1 cellular context compared by ENCODE assay signal in the genomic region with DNA sequence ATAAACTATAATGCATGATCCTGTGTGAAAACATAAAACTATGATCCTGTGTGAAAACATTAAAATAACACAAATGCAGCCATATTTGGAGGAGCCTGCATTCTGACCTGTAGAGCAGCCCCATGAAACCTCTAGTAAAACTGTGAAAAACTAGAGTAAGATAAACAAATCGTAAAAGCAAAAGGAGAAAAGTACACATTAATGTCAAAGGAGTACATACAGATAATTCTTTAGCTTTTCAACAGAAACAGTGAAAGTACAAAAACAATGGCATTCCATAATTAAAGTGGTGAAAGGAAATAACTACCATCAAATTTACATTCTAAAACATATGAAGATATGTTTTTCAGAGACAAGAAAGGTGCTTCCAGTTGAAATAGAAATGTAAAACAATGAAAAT.
TF ChIP-seq lines count a peak whose summit lies in the region.

No MANE protein-coding gene starts in this region.

TF ChIP-seq in GM23338, 12 proteins besides CTCF, POLR2A, EP300 and RAD21 (continued from another document):
- TF ChIP-seq, protein P1, sequence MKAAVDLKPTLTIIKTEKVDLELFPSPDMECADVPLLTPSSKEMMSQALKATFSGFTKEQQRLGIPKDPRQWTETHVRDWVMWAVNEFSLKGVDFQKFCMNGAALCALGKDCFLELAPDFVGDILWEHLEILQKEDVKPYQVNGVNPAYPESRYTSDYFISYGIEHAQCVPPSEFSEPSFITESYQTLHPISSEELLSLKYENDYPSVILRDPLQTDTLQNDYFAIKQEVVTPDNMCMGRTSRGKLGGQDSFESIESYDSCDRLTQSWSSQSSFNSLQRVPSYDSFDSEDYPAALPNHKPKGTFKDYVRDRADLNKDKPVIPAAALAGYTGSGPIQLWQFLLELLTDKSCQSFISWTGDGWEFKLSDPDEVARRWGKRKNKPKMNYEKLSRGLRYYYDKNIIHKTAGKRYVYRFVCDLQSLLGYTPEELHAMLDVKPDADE (IDR thresholded peaks at IDR 0.05): no peak
- TF ChIP-seq, protein P2, sequence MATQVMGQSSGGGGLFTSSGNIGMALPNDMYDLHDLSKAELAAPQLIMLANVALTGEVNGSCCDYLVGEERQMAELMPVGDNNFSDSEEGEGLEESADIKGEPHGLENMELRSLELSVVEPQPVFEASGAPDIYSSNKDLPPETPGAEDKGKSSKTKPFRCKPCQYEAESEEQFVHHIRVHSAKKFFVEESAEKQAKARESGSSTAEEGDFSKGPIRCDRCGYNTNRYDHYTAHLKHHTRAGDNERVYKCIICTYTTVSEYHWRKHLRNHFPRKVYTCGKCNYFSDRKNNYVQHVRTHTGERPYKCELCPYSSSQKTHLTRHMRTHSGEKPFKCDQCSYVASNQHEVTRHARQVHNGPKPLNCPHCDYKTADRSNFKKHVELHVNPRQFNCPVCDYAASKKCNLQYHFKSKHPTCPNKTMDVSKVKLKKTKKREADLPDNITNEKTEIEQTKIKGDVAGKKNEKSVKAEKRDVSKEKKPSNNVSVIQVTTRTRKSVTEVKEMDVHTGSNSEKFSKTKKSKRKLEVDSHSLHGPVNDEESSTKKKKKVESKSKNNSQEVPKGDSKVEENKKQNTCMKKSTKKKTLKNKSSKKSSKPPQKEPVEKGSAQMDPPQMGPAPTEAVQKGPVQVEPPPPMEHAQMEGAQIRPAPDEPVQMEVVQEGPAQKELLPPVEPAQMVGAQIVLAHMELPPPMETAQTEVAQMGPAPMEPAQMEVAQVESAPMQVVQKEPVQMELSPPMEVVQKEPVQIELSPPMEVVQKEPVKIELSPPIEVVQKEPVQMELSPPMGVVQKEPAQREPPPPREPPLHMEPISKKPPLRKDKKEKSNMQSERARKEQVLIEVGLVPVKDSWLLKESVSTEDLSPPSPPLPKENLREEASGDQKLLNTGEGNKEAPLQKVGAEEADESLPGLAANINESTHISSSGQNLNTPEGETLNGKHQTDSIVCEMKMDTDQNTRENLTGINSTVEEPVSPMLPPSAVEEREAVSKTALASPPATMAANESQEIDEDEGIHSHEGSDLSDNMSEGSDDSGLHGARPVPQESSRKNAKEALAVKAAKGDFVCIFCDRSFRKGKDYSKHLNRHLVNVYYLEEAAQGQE (IDR thresholded peaks at IDR 0.05; ENCODE audit: unreplicated experiment): no peak
- TF ChIP-seq EZH2 (IDR thresholded peaks at IDR 0.05; ENCODE audit: low read depth, unreplicated experiment) (no peak), CREB1 (CRISPR knock-in tag; IDR thresholded peaks at IDR 0.05; ENCODE audit: low read depth) (no peak)
- TF ChIP-seq, protein P3, sequence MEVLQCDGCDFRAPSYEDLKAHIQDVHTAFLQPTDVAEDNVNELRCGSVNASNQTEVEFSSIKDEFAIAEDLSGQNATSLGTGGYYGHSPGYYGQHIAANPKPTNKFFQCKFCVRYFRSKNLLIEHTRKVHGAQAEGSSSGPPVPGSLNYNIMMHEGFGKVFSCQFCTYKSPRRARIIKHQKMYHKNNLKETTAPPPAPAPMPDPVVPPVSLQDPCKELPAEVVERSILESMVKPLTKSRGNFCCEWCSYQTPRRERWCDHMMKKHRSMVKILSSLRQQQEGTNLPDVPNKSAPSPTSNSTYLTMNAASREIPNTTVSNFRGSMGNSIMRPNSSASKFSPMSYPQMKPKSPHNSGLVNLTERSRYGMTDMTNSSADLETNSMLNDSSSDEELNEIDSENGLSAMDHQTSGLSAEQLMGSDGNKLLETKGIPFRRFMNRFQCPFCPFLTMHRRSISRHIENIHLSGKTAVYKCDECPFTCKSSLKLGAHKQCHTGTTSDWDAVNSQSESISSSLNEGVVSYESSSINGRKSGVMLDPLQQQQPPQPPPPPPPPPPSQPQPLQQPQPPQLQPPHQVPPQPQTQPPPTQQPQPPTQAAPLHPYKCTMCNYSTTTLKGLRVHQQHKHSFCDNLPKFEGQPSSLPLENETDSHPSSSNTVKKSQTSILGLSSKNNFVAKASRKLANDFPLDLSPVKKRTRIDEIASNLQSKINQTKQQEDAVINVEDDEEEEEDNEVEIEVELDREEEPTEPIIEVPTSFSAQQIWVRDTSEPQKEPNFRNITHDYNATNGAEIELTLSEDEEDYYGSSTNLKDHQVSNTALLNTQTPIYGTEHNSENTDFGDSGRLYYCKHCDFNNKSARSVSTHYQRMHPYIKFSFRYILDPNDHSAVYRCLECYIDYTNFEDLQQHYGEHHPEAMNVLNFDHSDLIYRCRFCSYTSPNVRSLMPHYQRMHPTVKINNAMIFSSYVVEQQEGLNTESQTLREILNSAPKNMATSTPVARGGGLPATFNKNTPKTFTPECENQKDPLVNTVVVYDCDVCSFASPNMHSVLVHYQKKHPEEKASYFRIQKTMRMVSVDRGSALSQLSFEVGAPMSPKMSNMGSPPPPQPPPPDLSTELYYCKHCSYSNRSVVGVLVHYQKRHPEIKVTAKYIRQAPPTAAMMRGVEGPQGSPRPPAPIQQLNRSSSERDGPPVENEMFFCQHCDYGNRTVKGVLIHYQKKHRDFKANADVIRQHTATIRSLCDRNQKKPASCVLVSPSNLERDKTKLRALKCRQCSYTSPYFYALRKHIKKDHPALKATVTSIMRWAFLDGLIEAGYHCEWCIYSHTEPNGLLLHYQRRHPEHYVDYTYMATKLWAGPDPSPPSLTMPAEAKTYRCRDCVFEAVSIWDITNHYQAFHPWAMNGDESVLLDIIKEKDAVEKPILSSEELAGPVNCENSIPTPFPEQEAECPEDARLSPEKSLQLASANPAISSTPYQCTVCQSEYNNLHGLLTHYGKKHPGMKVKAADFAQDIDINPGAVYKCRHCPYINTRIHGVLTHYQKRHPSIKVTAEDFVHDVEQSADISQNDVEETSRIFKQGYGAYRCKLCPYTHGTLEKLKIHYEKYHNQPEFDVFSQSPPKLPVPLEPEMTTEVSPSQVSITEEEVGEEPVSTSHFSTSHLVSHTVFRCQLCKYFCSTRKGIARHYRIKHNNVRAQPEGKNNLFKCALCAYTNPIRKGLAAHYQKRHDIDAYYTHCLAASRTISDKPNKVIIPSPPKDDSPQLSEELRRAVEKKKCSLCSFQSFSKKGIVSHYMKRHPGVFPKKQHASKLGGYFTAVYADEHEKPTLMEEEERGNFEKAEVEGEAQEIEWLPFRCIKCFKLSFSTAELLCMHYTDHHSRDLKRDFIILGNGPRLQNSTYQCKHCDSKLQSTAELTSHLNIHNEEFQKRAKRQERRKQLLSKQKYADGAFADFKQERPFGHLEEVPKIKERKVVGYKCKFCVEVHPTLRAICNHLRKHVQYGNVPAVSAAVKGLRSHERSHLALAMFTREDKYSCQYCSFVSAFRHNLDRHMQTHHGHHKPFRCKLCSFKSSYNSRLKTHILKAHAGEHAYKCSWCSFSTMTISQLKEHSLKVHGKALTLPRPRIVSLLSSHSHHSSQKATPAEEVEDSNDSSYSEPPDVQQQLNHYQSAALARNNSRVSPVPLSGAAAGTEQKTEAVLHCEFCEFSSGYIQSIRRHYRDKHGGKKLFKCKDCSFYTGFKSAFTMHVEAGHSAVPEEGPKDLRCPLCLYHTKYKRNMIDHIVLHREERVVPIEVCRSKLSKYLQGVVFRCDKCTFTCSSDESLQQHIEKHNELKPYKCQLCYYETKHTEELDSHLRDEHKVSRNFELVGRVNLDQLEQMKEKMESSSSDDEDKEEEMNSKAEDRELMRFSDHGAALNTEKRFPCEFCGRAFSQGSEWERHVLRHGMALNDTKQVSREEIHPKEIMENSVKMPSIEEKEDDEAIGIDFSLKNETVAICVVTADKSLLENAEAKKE (CRISPR knock-in tag; IDR thresholded peaks at IDR 0.05): no peak
TF ChIP-seq in GM23338: peak in this region for 0.
